ENCODE assay signal across 20 cellular contexts in the genomic region with DNA sequence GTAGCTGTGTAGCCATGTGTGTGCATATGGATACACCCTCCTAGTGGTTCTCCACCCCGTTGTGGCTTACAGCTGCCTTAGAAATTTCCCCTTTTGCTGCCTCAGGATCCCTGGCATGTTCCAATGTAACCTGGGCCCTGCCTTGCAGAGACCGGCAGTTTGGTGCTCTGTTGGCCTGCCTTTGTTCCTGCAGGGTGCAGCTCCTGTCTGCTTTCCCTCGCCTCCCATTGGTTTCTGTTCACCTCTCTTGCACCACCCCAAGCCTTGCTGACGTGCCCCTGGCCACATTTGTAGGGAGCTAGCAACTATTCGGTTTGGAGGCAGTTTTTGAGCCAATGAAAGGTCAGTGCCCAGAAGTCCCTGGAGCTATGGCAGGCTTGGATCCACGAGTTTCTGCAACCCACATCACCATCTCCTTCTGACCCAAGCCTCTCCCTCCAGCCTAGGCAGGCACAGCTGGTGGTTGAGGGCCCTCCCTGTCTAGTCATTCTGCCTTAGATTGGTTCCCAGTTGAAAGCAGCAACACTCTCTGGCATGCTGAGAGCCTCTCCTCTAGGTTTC. TPM values are rescaled to one million over a fixed set of nuclear protein-coding genes. Genes with fewer than 3 reads are reported as not detected.
A peak's percentile ranks its signal among the peaks of the same experiment; 100 is the strongest.
DNase-seq lines count a peak whose midpoint lies in the region; ATAC-seq and TF ChIP-seq lines count a peak whose summit lies in the region.
"Had no signal": no experiment of that assay in that cellular context is flagged by ENCODE, and none has a peak within 500 bp of the region (broad histone marks: within the 10 kb centered on the region; RNA-seq: fewer than 3 reads in every experiment).

No MANE protein-coding gene starts in this region.

- peaks cover 11% of the 10 kb centered on the region for H3K4me1 ChIP-seq in right cardiac atrium (ENCODE audit: control insufficient read depth, insufficient read depth, low read length)
- peaks cover 16 to 52% (median 49%) of the 10 kb centered on the region in 5 donors for H3K4me1 ChIP-seq in subcutaneous abdominal adipose tissue (ENCODE audit: control insufficient read depth in 5 of 5, insufficient read depth in 5 of 5, low read length in 5 of 5)
- no peaks in the 10 kb centered on the region for H3K4me1 ChIP-seq in SJCRH30
- peaks cover 14% of the 10 kb centered on the region for H3K4me1 ChIP-seq in neural progenitor cell
- H3K4me1 ChIP-seq: BE2C had no signal

- H3F3A ChIP-seq in neural progenitor cell (ENCODE audit: low read depth) = no peaks in the 10 kb centered on the region

- H3K79me2 ChIP-seq in neural progenitor cell (ENCODE audit: low read depth) = no peaks in the 10 kb centered on the region

- H3K9ac ChIP-seq in subcutaneous abdominal adipose tissue (ENCODE audit: low read length in 5 of 5) (no peak overlapping the region), neural progenitor cell (no peak overlapping the region)
- H3K9ac ChIP-seq: GM23248 had no signal

- no peak overlapping the region for H3K27ac Mint-ChIP-seq in neural progenitor cell
- H3K27ac Mint-ChIP-seq: CD8-positive, alpha-beta T cell had no signal

- peak; percentile 11 to 24 for ATAC-seq in right cardiac atrium
- no peak for ATAC-seq in GM19467 (IDR thresholded peaks at IDR 0.05; ENCODE audit: unreplicated experiment)
- ATAC-seq: CD8-positive, alpha-beta T cell had no signal

- no peak overlapping the region for H2AFZ ChIP-seq in neural progenitor cell (replicated peaks)
- H2AFZ ChIP-seq: GM23248 had no signal

- H3K9me3 Mint-ChIP-seq in neural progenitor cell = no peaks in the 10 kb centered on the region
- H3K9me3 Mint-ChIP-seq: CD8-positive, alpha-beta T cell had no signal

- TF ChIP-seq CTCF in NB4 (IDR thresholded peaks at IDR 0.05; ENCODE audit: low read depth, low read length) (no peak), neural progenitor cell (IDR thresholded peaks at IDR 0.05) (no peak)

- no peaks in the 10 kb centered on the region for H3K36me3 ChIP-seq in subcutaneous abdominal adipose tissue (ENCODE audit: control insufficient read depth in 5 of 5, insufficient read depth in 5 of 5, low read length in 5 of 5)
- no peaks in the 10 kb centered on the region for H3K36me3 ChIP-seq in SJCRH30
- H3K36me3 ChIP-seq in neural progenitor cell = no peaks in the 10 kb centered on the region
- H3K36me3 ChIP-seq: BE2C had no signal

- DNase-seq in NB4 (ENCODE audit: low read depth) (peak; percentile 8), right cardiac atrium (peak in 2 of 3 donors; percentile 55 to 77), SJCRH30 (no peak), neural progenitor cell (ENCODE audit: low spot score) (no peak)
- DNase-seq in activated CD4-positive, alpha-beta T cell treated with anti-CD3 and anti-CD28 coated beads, Interleukin-2, amount 50 U/mL, for 48 hours = no peak
- DNase-seq: BE2C; CD8-positive, alpha-beta T cell; DMS79 treated with DMSO at 0.1 percent for 48 hours; GM23248; KBM-7; NCI-H1092 treated with DMSO at 0.1 percent for 48 hours; NCI-H1694; NCI-H2107; NCI-H345; NCI-H526 treated with DMSO at 0.1 percent for 48 hours had no signal

- intact Hi-C loops in right cardiac atrium (cut with DNase I) = loop anchor here in 1 of 4 donors (10.0 kb wide), 1 partner anchor 209 kb away; a partner anchor contains a TSS

- WGBS in right cardiac atrium = 63% methylated on average over 6 of the region's 6 CpGs

- TF ChIP-seq POLR2A in NB4 (IDR thresholded peaks at IDR 0.05; ENCODE audit: extremely low read depth, insufficient read length) = no peak

- H3K4me3 ChIP-seq in NB4 (ENCODE audit: low read depth, low read length) (no peak overlapping the region), right cardiac atrium (ENCODE audit: low read length) (no peak overlapping the region), subcutaneous abdominal adipose tissue (ENCODE audit: low read depth in 1 of 5, low read length in 5 of 5) (no peak overlapping the region), SJCRH30 (no peak overlapping the region), neural progenitor cell (no peak overlapping the region)
- H3K4me3 ChIP-seq: GM23248 had no signal

- peaks cover 10% of the 10 kb centered on the region for H3K27me3 Mint-ChIP-seq in neural progenitor cell (ENCODE audit: insufficient read depth, low read depth)

- no peaks in the 10 kb centered on the region for H3K36me3 Mint-ChIP-seq in neural progenitor cell
- H3K36me3 Mint-ChIP-seq: CD8-positive, alpha-beta T cell had no signal

- no peak overlapping the region for H3K4me2 ChIP-seq in neural progenitor cell

- H3K9me3 ChIP-seq in right cardiac atrium (ENCODE audit: control insufficient read depth, low read length) (no peaks in the 10 kb centered on the region), subcutaneous abdominal adipose tissue (ENCODE audit: control insufficient read depth in 5 of 5, low read length in 5 of 5) (no peaks in the 10 kb centered on the region), SJCRH30 (replicated peaks) (no peaks in the 10 kb centered on the region), neural progenitor cell (ENCODE audit: low read depth) (no peaks in the 10 kb centered on the region)
- H3K9me3 ChIP-seq: BE2C had no signal

- H3K4me3 Mint-ChIP-seq in neural progenitor cell = no peak overlapping the region
- H3K4me3 Mint-ChIP-seq: CD8-positive, alpha-beta T cell had no signal

- no peaks in the 10 kb centered on the region for H4K20me1 ChIP-seq in neural progenitor cell (ENCODE audit: low read depth)

- peak overlapping the region; percentile 79 for H3K27ac ChIP-seq in cingulate gyrus (ENCODE audit: low read depth, low read length)
- peak overlapping the region; percentile 63 for H3K27ac ChIP-seq in right cardiac atrium (ENCODE audit: low read length)
- H3K27ac ChIP-seq in subcutaneous abdominal adipose tissue (ENCODE audit: low read depth, low read length) = peak overlapping the region; percentile 63
- no peak overlapping the region for H3K27ac ChIP-seq in SJCRH30
- no peak overlapping the region for H3K27ac ChIP-seq in neural progenitor cell
- H3K27ac ChIP-seq: GM23248, RWPE1 had no signal

- peaks cover 17% of the 10 kb centered on the region for H3K4me1 Mint-ChIP-seq in neural progenitor cell

- H3K27me3 ChIP-seq in right cardiac atrium (ENCODE audit: control insufficient read depth, insufficient read depth) (no peaks in the 10 kb centered on the region), subcutaneous abdominal adipose tissue (ENCODE audit: control insufficient read depth in 5 of 5, insufficient read depth in 4 of 5, low read length in 5 of 5) (no peaks in the 10 kb centered on the region), SJCRH30 (0 out of 2 replicates have a peak, but pooled peaks cover 4% of the 10 kb centered on the region), neural progenitor cell (peaks cover 34% of the 10 kb centered on the region)
- H3K27me3 ChIP-seq: BE2C had no signal

RNA-seq across cellular contexts. Expression of a gene that starts 54.9 kb away (rescaled TPM):
- total RNA-seq in right cardiac atrium (under 1 TPM in 1 of 4 donors, not detected in 3; 0.06 TPM), neural progenitor cell (ENCODE audit: low replicate concordance) (not detected in 2 replicates)
- polyA plus RNA-seq in right cardiac atrium = not detected
- 0.71 and 0.95 TPM in 2 replicates for total RNA-seq in SJCRH30 (2014; rRNA removed; shearing (Covaris generic))
- total RNA-seq: CD8-positive, alpha-beta T cell had no signal
- polyA plus RNA-seq: AG04450 had no signal

Comparison
In these comparisons a context has a peak if more than half of its experiments do, and no peak if none do; other contexts are left out.
1. DNase-seq: peak in NB4 (single experiment) and right cardiac atrium (2 of 3); none in SJCRH30 (0 of 2), neural progenitor cell (single experiment) and activated CD4-positive, alpha-beta T cell treated with anti-CD3 and anti-CD28 coated beads, Interleukin-2, amount 50 U/mL, for 48 hours (0 of 2).
2. H3K27ac ChIP-seq: peak in cingulate gyrus (single experiment), right cardiac atrium (single experiment) and subcutaneous abdominal adipose tissue (single experiment); none in SJCRH30 (single experiment) and neural progenitor cell (single experiment).